Comparison of ENCODE assay signal across 1 cellular context in the genomic region with DNA sequence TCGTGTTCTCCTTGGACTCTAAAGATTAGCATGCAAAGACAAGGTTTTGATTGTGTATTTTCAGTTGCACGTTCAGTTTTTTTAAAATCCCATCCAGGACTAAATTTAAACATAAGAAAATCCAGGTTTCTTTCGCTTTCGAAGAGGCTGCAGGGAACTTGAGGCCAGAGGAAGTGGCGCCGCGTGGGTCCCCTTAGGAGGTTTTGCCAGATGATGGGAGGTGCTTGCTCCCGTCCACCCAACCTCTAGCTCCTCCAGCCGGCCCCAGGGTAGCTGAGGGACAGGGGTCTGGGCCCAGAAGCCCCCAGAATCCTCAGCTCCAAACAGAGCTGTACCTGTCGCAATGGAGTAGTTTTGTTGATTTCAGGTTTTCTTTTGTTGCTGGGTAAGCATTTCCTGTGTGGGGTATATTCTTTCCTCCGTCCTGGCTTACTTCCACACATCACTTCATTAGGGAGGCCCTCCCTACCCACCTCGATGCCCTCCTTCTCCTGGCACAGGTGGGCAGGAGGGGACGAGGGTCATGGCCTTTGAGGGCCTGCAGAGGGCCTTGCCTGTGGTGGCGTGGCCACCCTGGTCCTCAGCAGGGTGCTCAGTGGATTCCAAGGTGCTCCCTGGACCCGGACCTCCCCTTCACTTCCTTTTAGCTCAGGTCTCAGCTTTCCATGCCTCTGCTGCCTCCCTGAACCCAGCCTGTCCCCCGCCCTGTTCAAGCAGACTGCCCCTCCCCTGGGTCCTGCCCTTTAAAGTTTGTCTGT.
TF ChIP-seq lines count a peak whose summit lies in the region.

No MANE protein-coding gene starts in this region.

TF ChIP-seq in GM12878, 131 proteins besides CTCF, POLR2A, EP300 and RAD21:
- TF ChIP-seq JUNB (IDR thresholded peaks at IDR 0.05) (no peak), SPI1 (IDR thresholded peaks at IDR 0.05; ENCODE audit: borderline replicate concordance, insufficient read depth, low read depth, low read length) (0 out of 2 replicates have a peak, but pooled peaks have one; percentile 7)
